ENCODE assay signal across 2 cellular contexts in the genomic region with DNA sequence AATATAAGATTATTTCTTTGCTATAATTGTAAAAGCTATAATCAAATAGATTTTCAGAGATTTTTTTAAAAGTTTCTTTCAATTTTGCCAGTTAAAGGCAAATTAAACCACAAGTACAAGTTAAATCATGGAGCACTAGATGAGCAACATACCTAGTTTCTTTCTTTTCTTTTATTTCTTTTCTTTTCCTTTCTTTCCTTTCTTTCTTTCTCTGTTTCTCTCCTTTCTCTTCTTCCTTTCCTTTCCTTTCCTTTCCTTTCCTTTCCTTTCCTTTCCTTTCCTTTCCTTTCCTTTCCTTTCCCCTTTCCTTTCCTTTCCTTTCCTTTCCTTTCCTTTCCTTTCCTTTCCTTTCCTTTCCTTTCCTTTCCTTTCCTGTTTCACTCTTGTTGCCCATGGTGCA.
TF ChIP-seq lines count a peak whose summit lies in the region.

No MANE protein-coding gene starts in this region.

TF ChIP-seq in WTC11, 78 proteins besides CTCF, POLR2A, EP300 and RAD21:
- 0 out of 2 replicates have a peak, but pooled peaks have one; percentile 46 for TF ChIP-seq ZNF512 (CRISPR knock-in tag; IDR thresholded peaks at IDR 0.05; ENCODE audit: borderline replicate concordance)

TF ChIP-seq in HepG2, 621 proteins besides CTCF, POLR2A, EP300 and RAD21:
- peak; percentile 82 for TF ChIP-seq SRSF9 (IDR thresholded peaks at IDR 0.05; ENCODE audit: borderline replicate concordance, insufficient read depth, low read depth, low read length, poor library complexity, severe bottlenecking)
